ENCODE assay signal across 9 cellular contexts in the genomic region with DNA sequence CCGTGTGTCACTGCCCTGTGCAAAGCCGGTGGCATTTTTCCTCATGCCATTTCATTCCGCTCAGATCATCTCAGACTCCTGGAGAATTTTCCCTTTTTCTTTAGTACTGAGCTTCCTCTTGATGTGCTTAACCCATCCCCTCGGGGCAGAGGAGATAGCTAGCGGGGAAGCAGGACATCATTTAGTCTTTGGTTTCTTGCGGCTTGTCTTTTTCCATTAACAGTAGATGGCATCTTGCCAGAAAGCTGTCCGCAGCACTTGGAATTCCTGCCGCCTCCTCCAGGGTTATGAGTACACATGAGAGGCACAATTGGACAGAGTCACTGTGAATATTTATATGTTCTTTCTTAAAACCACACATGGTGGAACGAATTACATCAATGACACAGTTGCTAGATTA.
DNase-seq lines count a peak whose midpoint lies in the region; ATAC-seq and TF ChIP-seq lines count a peak whose summit lies in the region.
"Had no signal": no experiment of that assay in that cellular context is flagged by ENCODE, and none has a peak within 500 bp of the region (broad histone marks: within the 10 kb centered on the region; RNA-seq: fewer than 3 reads in every experiment).

No MANE protein-coding gene starts in this region.

- peak; percentile 35 for ATAC-seq in upper lobe of right lung

- H3K9me3 ChIP-seq in upper lobe of right lung = no peaks in the 10 kb centered on the region

- H3K4me1 ChIP-seq in upper lobe of right lung = peaks cover 8% of the 10 kb centered on the region

- no peaks in the 10 kb centered on the region for H3K27me3 Mint-ChIP-seq in activated naive CD4-positive, alpha-beta T cell treated with anti-CD3 and anti-CD28 coated beads, Interleukin-2, amount 10 ng/mL, durations not matched to agents 7 days and 5 days
- H3K27me3 Mint-ChIP-seq in activated naive CD4-positive, alpha-beta T cell treated with anti-CD3 and anti-CD28 coated beads for 36 hours (ENCODE audit: low read depth) = no peaks in the 10 kb centered on the region

- TF ChIP-seq POLR2A in erythroblast (IDR thresholded peaks at IDR 0.05; ENCODE audit: low read length) = no peak

- H3K4me1 Mint-ChIP-seq in activated naive CD4-positive, alpha-beta T cell treated with anti-CD3 and anti-CD28 coated beads, Interleukin-2, amount 10 ng/mL, durations not matched to agents 7 days and 5 days = peaks cover 30% of the 10 kb centered on the region
- H3K4me1 Mint-ChIP-seq in activated naive CD4-positive, alpha-beta T cell treated with anti-CD3 and anti-CD28 coated beads for 36 hours (ENCODE audit: low read depth) = peaks cover 25% of the 10 kb centered on the region

- CTCF ChIA-PET in activated naive CD4-positive, alpha-beta T cell treated with anti-CD3 and anti-CD28 coated beads, Interleukin-2, amount 10 ng/mL, durations not matched to agents 7 days and 5 days (lab: Charles Lee) = no interaction called here
- CTCF ChIA-PET in activated naive CD4-positive, alpha-beta T cell treated with anti-CD3 and anti-CD28 coated beads for 36 hours (lab: Charles Lee) = interaction anchor here (0.9 kb wide), 1 partner anchor 55 kb away, joined by 3 read pairs; no protein-coding TSS in a partner anchor

- H3K36me3 Mint-ChIP-seq in activated naive CD4-positive, alpha-beta T cell treated with anti-CD3 and anti-CD28 coated beads, Interleukin-2, amount 10 ng/mL, durations not matched to agents 7 days and 5 days = no peaks in the 10 kb centered on the region
- H3K36me3 Mint-ChIP-seq in activated naive CD4-positive, alpha-beta T cell treated with anti-CD3 and anti-CD28 coated beads for 36 hours (ENCODE audit: low read depth) = no peaks in the 10 kb centered on the region

- intact Hi-C loops in activated naive CD4-positive, alpha-beta T cell treated with anti-CD3 and anti-CD28 coated beads for 36 hours (cut with micrococcal nuclease) = loop anchor here (1.0 to 5.0 kb wide), 3 partner anchors 270 to 670 kb away; partner anchors contain the start of gene MALT1
- intact Hi-C loops in upper lobe of right lung (cut with DNase I) = no loop called here

- no peaks in the 10 kb centered on the region for H3K27me3 ChIP-seq in upper lobe of right lung

- H3K27ac ChIP-seq in VCaP (peak overlapping the region; percentile 39), upper lobe of right lung (no peak overlapping the region)

- H3K4me3 Mint-ChIP-seq in activated naive CD4-positive, alpha-beta T cell treated with anti-CD3 and anti-CD28 coated beads, Interleukin-2, amount 10 ng/mL, durations not matched to agents 7 days and 5 days = no peak overlapping the region
- H3K4me3 Mint-ChIP-seq in activated naive CD4-positive, alpha-beta T cell treated with anti-CD3 and anti-CD28 coated beads for 36 hours = no peak overlapping the region

- no peak; the same call in 1 of the 2 replicates for TF ChIP-seq CTCF in VCaP (conservative IDR thresholded peaks at IDR 0.05)
- no peak for TF ChIP-seq CTCF in upper lobe of right lung (IDR thresholded peaks at IDR 0.05)

- H3K27ac Mint-ChIP-seq in activated naive CD4-positive, alpha-beta T cell treated with anti-CD3 and anti-CD28 coated beads, Interleukin-2, amount 10 ng/mL, durations not matched to agents 7 days and 5 days = peak overlapping the region; percentile 63
- H3K27ac Mint-ChIP-seq in activated naive CD4-positive, alpha-beta T cell treated with anti-CD3 and anti-CD28 coated beads for 36 hours = no peak overlapping the region

- H3K9me3 Mint-ChIP-seq in activated naive CD4-positive, alpha-beta T cell treated with anti-CD3 and anti-CD28 coated beads, Interleukin-2, amount 10 ng/mL, durations not matched to agents 7 days and 5 days = no peaks in the 10 kb centered on the region
- H3K9me3 Mint-ChIP-seq in activated naive CD4-positive, alpha-beta T cell treated with anti-CD3 and anti-CD28 coated beads for 36 hours = no peaks in the 10 kb centered on the region

- DNase-seq in activated naive CD4-positive, alpha-beta T cell treated with anti-CD3 and anti-CD28 coated beads, Interleukin-2, amount 10 ng/mL, durations not matched to agents 7 days and 5 days = no peak
- no peak for DNase-seq in activated naive CD4-positive, alpha-beta T cell treated with anti-CD3 and anti-CD28 coated beads for 36 hours
- peak; percentile 67 for DNase-seq in iris pigment epithelial cell (ENCODE audit: low read depth)
- DNase-seq in upper lobe of right lung = no peak
- no peak for DNase-seq in activated CD4-positive, CD25-positive, alpha-beta regulatory T cell (lab: John Stamatoyannopoulos, UW)
- DNase-seq in erythroblast (lab: John Stamatoyannopoulos, UW) = no peak
- DNase-seq in AG08396 (ENCODE audit: low spot score) = no peak
- DNase-seq: activated naive CD4-positive, alpha-beta T cell treated with Interleukin-2 at 50 U/mL for 16 hours had no signal

- H3K4me3 ChIP-seq in upper lobe of right lung = no peak overlapping the region

- H3K36me3 ChIP-seq in upper lobe of right lung = peaks cover 9% of the 10 kb centered on the region
